Comparison of ENCODE assay signal across 8 cellular contexts in genomic region chr11:62841361-62842170, GRCh38. TPM values are rescaled to one million over a fixed set of nuclear protein-coding genes. Genes with fewer than 3 reads are reported as not detected.
A peak's percentile ranks its signal among the peaks of the same experiment; 100 is the strongest.
DNase-seq lines count a peak whose midpoint lies in the region; ATAC-seq and TF ChIP-seq lines count a peak whose summit lies in the region.

No MANE protein-coding gene starts in this region.

- peak overlapping the region; percentile 39 to 95 (median 88) for H3K4me3 ChIP-seq in right lobe of liver

- no peaks in the 10 kb centered on the region for H3K27me3 Mint-ChIP-seq in CD14-positive monocyte (ENCODE audit: low read depth in 3 of 3)

- no peak overlapping the region for H3K4me3 Mint-ChIP-seq in CD14-positive monocyte

- DNase-seq in CD14-positive monocyte (ENCODE audit: low spot score) (peak; percentile 91), NCI-H526 (lab: John Stamatoyannopoulos, UW) (peak; percentile 99 to 100), ecto neural progenitor cell (ENCODE audit: low spot score) (peak; percentile 75), right lobe of liver (peak; percentile 77 to 91 (median 84))
- DNase-seq in activated CD4-positive, alpha-beta T cell treated with anti-CD3 and anti-CD28 coated beads, Interleukin-2, amount 50 U/mL, for 1 hour = peak; percentile 74
- peak; percentile 60 to 79 for DNase-seq in stimulated activated CD4-positive, alpha-beta T cell treated with anti-CD3 and anti-CD28 coated beads, Interleukin-4, amount 100 ng/mL, for 48 hours (ENCODE audit: low read depth in 2 of 2)

- intact Hi-C loops in CD14-positive monocyte (cut with micrococcal nuclease) = loop anchor here (1.0 to 2.0 kb wide), 3 partner anchors 13 to 39 kb away; partner anchors contain the start of gene SLC3A2 (in 1 of the 2)
- intact Hi-C loops in right lobe of liver (cut with DNase I) = no loop called here

- H3K27ac Mint-ChIP-seq in CD14-positive monocyte = no peak overlapping the region

- TF ChIP-seq CTCF in CD14-positive monocyte (IDR thresholded peaks at IDR 0.05) (no peak), right lobe of liver (IDR thresholded peaks at IDR 0.05) (no peak)

- peaks cover 2 to 6% of the 10 kb centered on the region in 2 donors for H3K36me3 Mint-ChIP-seq in CD14-positive monocyte

- under 1% methylated on average over 33 of the region's 33 CpGs for WGBS in right lobe of liver (ENCODE audit: insufficient coverage, low coverage, low lambda C conversion rate, missing lambda C conversion rate)

- H3K9me3 ChIP-seq in right lobe of liver = no peaks in the 10 kb centered on the region

- peak; percentile 60 for ATAC-seq in GM19328 (IDR thresholded peaks at IDR 0.05; ENCODE audit: unreplicated experiment)
- ATAC-seq in HG03460 (IDR thresholded peaks at IDR 0.05; ENCODE audit: unreplicated experiment) = peak; percentile 52
- ATAC-seq in right lobe of liver = peak; percentile 73 to 82 (median 74)

- peaks cover 20% of the 10 kb centered on the region for H3K4me1 Mint-ChIP-seq in CD14-positive monocyte

- peak; percentile 100 for TF ChIP-seq POLR2A in right lobe of liver (IDR thresholded peaks at IDR 0.05)

- H3K4me1 ChIP-seq in right lobe of liver = peaks cover 0 to 15% (median 3%) of the 10 kb centered on the region in 4 donors

- no peaks in the 10 kb centered on the region for H3K27me3 ChIP-seq in right lobe of liver

- peak overlapping the region; percentile 94 to 99 (median 98) for H3K27ac ChIP-seq in right lobe of liver

- peaks cover 0 to 3% (median 0%) of the 10 kb centered on the region in 4 donors for H3K36me3 ChIP-seq in right lobe of liver

- peaks cover 0 to 3% (median 0%) of the 10 kb centered on the region in 7 donors for H3K9me3 Mint-ChIP-seq in CD14-positive monocyte

RNA-seq across cellular contexts. Expression of gene WDR74, which starts 2.2 kb away (rescaled TPM):
- 10 to 100 TPM; 14.2 to 18.4 TPM for polyA plus RNA-seq in CD14-positive monocyte
- 10 to 100 TPM; 17.6 to 30.6 (median 24.3) TPM for total RNA-seq in right lobe of liver

RNA-seq across cellular contexts. Expression of gene TEX54, which starts 8.9 kb away (rescaled TPM):
- polyA plus RNA-seq in CD14-positive monocyte = under 1 TPM in 1 of 2 donors, not detected in 1; 0.74 TPM
- not detected for total RNA-seq in right lobe of liver

RNA-seq across cellular contexts. Expression of gene STX5, which starts 9.7 kb away (rescaled TPM):
- 10 to 100 TPM; 38.5 to 39.6 TPM for polyA plus RNA-seq in CD14-positive monocyte
- 10 to 100 TPM; 22.1 to 27.8 (median 24.6) TPM for total RNA-seq in right lobe of liver

RNA-seq across cellular contexts. Expression of gene NXF1, which starts 36.3 kb away (rescaled TPM):
- 10 to 100 TPM; 50.1 to 70.6 TPM for polyA plus RNA-seq in CD14-positive monocyte
- total RNA-seq in right lobe of liver = 10 to 100 TPM; 24.7 to 42.9 (median 32.3) TPM

RNA-seq across cellular contexts. Expression of gene SLC3A2, which starts 39.1 kb away (rescaled TPM):
- 100 to 1,000 TPM; 156 to 189 TPM for polyA plus RNA-seq in CD14-positive monocyte
- total RNA-seq in right lobe of liver = 100 to 1,000 TPM in 1 of 6 experiments, 10 to 100 TPM in 5; 39.8 to 106 (median 63.0) TPM

Comparison
In these comparisons a context has a peak if more than half of its experiments do, and no peak if none do; other contexts are left out.
1. Peak in every context shown above with its lines: DNase-seq, ATAC-seq, H3K4me3 ChIP-seq and H3K27ac ChIP-seq.
2. intact Hi-C loops: an anchor here in CD14-positive monocyte (1.0 to 2.0 kb wide); none called in right lobe of liver.